In the genomic region with DNA sequence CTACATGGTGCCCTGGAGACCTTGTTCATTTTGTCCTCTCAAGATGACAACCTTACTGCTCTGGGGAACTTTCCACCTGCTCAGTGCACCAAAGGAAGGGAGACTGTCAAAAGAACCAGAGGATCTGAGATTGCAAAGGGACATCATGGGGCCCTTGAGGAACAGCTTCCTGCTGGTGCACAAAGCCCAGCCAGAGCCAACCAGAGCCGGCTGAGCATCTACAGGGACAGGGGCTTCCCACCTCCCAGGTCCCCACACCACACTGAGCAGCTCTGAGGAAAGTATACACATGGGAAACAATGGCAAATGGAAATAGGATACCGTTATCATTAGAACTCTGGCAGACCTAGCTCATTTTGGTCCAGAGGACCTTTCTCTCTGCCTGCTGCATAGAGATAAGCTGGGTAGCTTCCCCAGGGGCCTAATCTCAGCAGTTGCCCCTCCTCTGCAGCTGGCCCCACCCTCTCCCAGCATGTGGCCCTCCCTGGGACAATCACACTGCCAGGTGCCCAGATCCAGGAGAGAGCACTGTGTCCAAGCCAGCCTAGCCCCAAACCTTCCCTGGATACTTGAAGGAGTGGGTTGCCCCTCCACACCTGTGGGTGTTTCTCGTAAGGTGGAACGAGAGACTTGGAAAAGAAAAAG, we compare ENCODE assay signal across 3 cellular contexts.
A peak's percentile ranks its signal among the peaks of the same experiment; 100 is the strongest.
TF ChIP-seq lines count a peak whose summit lies in the region.

No MANE protein-coding gene starts in this region.

TF ChIP-seq in SK-N-SH, 30 proteins besides CTCF, POLR2A, EP300 and RAD21:
- 0 out of 2 replicates have a peak, but pooled peaks have one; percentile 16 for TF ChIP-seq GATA2 (CRISPR knock-in tag; IDR thresholded peaks at IDR 0.05)
- no peak for TF ChIP-seq FOXM1 (IDR thresholded peaks at IDR 0.05; ENCODE audit: low read depth)
TF ChIP-seq in SK-N-SH: peak in this region for 1.

TF ChIP-seq in SK-N-SH treated with all-trans-retinoic acid at 6 μM for 48 hours, 23 proteins besides CTCF, POLR2A, EP300 and RAD21:
- no peak for TF ChIP-seq ZNF8 (CRISPR knock-in tag; IDR thresholded peaks at IDR 0.05)
- no peak for TF ChIP-seq ARNTL (CRISPR knock-in tag; IDR thresholded peaks at IDR 0.05; ENCODE audit: borderline replicate concordance, low read depth)
- TF ChIP-seq OSR1 (CRISPR knock-in tag; IDR thresholded peaks at IDR 0.05): no peak
- TF ChIP-seq BACH2 (CRISPR knock-in tag; IDR thresholded peaks at IDR 0.05; ENCODE audit: borderline replicate concordance): no peak
- TF ChIP-seq, protein P1, sequence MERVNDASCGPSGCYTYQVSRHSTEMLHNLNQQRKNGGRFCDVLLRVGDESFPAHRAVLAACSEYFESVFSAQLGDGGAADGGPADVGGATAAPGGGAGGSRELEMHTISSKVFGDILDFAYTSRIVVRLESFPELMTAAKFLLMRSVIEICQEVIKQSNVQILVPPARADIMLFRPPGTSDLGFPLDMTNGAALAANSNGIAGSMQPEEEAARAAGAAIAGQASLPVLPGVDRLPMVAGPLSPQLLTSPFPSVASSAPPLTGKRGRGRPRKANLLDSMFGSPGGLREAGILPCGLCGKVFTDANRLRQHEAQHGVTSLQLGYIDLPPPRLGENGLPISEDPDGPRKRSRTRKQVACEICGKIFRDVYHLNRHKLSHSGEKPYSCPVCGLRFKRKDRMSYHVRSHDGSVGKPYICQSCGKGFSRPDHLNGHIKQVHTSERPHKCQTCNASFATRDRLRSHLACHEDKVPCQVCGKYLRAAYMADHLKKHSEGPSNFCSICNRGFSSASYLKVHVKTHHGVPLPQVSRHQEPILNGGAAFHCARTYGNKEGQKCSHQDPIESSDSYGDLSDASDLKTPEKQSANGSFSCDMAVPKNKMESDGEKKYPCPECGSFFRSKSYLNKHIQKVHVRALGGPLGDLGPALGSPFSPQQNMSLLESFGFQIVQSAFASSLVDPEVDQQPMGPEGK (CRISPR knock-in tag; IDR thresholded peaks at IDR 0.05; ENCODE audit: borderline replicate concordance): no peak
- TF ChIP-seq ZFP3 (CRISPR knock-in tag; IDR thresholded peaks at IDR 0.05): no peak
- no peak for TF ChIP-seq PPARA (CRISPR knock-in tag; IDR thresholded peaks at IDR 0.05; ENCODE audit: borderline replicate concordance)
- TF ChIP-seq, protein P2, sequence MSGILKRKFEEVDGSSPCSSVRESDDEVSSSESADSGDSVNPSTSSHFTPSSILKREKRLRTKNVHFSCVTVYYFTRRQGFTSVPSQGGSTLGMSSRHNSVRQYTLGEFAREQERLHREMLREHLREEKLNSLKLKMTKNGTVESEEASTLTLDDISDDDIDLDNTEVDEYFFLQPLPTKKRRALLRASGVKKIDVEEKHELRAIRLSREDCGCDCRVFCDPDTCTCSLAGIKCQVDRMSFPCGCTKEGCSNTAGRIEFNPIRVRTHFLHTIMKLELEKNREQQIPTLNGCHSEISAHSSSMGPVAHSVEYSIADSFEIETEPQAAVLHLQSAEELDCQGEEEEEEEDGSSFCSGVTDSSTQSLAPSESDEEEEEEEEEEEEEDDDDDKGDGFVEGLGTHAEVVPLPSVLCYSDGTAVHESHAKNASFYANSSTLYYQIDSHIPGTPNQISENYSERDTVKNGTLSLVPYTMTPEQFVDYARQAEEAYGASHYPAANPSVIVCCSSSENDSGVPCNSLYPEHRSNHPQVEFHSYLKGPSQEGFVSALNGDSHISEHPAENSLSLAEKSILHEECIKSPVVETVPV (CRISPR knock-in tag; IDR thresholded peaks at IDR 0.05): no peak
- TF ChIP-seq ZNF565 (CRISPR knock-in tag; conservative IDR thresholded peaks at IDR 0.05; ENCODE audit: low read depth): no peak
- TF ChIP-seq, protein P3, sequence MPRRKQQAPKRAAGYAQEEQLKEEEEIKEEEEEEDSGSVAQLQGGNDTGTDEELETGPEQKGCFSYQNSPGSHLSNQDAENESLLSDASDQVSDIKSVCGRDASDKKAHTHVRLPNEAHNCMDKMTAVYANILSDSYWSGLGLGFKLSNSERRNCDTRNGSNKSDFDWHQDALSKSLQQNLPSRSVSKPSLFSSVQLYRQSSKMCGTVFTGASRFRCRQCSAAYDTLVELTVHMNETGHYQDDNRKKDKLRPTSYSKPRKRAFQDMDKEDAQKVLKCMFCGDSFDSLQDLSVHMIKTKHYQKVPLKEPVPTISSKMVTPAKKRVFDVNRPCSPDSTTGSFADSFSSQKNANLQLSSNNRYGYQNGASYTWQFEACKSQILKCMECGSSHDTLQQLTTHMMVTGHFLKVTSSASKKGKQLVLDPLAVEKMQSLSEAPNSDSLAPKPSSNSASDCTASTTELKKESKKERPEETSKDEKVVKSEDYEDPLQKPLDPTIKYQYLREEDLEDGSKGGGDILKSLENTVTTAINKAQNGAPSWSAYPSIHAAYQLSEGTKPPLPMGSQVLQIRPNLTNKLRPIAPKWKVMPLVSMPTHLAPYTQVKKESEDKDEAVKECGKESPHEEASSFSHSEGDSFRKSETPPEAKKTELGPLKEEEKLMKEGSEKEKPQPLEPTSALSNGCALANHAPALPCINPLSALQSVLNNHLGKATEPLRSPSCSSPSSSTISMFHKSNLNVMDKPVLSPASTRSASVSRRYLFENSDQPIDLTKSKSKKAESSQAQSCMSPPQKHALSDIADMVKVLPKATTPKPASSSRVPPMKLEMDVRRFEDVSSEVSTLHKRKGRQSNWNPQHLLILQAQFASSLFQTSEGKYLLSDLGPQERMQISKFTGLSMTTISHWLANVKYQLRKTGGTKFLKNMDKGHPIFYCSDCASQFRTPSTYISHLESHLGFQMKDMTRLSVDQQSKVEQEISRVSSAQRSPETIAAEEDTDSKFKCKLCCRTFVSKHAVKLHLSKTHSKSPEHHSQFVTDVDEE (CRISPR knock-in tag; IDR thresholded peaks at IDR 0.05): no peak
TF ChIP-seq in SK-N-SH treated with all-trans-retinoic acid at 6 μM for 48 hours: peak in this region for 0.

TF ChIP-seq in H1, 55 proteins besides CTCF, POLR2A, EP300 and RAD21:
- TF ChIP-seq PHF8 (conservative IDR thresholded peaks at IDR 0.05; ENCODE audit: low read depth, low read length): no peak
